In genomic region chr6:93416575-93417420, GRCh38 we compare ENCODE assay signal across 8 cellular contexts. TPM values are rescaled to one million over a fixed set of nuclear protein-coding genes. Genes with fewer than 3 reads are reported as not detected.
DNase-seq lines count a peak whose midpoint lies in the region; ATAC-seq and TF ChIP-seq lines count a peak whose summit lies in the region.

No MANE protein-coding gene starts in this region.

- ATAC-seq in lower lobe of right lung, result peak in 1 of 2 donors; percentile 11

- H3K36me3 ChIP-seq in lower lobe of right lung (no peaks in the 10 kb centered on the region), thymus (ENCODE audit: control insufficient read depth, insufficient read depth) (no peaks in the 10 kb centered on the region)

- DNase-seq in H4 (ENCODE audit: low spot score), result peak; percentile 18
- peak; percentile 68 for DNase-seq in NCI-H2227 (lab: John Stamatoyannopoulos, UW; ENCODE audit: unreplicated experiment)
- DNase-seq in cerebellar cortex (ENCODE audit: low spot score), result peak; percentile 65
- DNase-seq in lower lobe of right lung, result peak; percentile 44
- no peak for DNase-seq in NOMO-1 (lab: John Stamatoyannopoulos, UW; ENCODE audit: unreplicated experiment in 2 of 2)
- DNase-seq in OCI-M1 (lab: John Stamatoyannopoulos, UW), result no peak
- no peak for DNase-seq in stimulated activated CD4-positive, alpha-beta T cell treated with anti-CD3 and anti-CD28 coated beads, Interleukin-4, amount 100 ng/mL, for 1 hour

- peaks cover 33% of the 10 kb centered on the region for H3K4me1 ChIP-seq in lower lobe of right lung
- peaks cover 2% of the 10 kb centered on the region for H3K4me1 ChIP-seq in thymus (ENCODE audit: control insufficient read depth, insufficient read depth, low read length)

- 2% methylated on average over 76 of the region's 76 CpGs for WGBS in thymus

- no peak overlapping the region for H3K27ac ChIP-seq in lower lobe of right lung
- no peak overlapping the region for H3K27ac ChIP-seq in thymus (ENCODE audit: low read depth)

- no peaks in the 10 kb centered on the region for H3K9me3 ChIP-seq in lower lobe of right lung
- H3K9me3 ChIP-seq in thymus (ENCODE audit: control insufficient read depth), result no peaks in the 10 kb centered on the region

- H3K27me3 ChIP-seq in lower lobe of right lung (ENCODE audit: low read depth), result peaks cover 74% of the 10 kb centered on the region
- H3K27me3 ChIP-seq in thymus (ENCODE audit: control insufficient read depth, insufficient read depth), result peaks cover 40% of the 10 kb centered on the region

- H3K4me3 ChIP-seq in lower lobe of right lung (peak overlapping the region; percentile 58), thymus (ENCODE audit: low read length) (peak overlapping the region; percentile 24)

- no peak for TF ChIP-seq CTCF in lower lobe of right lung (IDR thresholded peaks at IDR 0.05)

- intact Hi-C loops in lower lobe of right lung (cut with DNase I), result no loop called here

RNA-seq across cellular contexts. Expression of gene EPHA7, which starts 2.6 kb away (rescaled TPM):
- 1.7 and 5.6 TPM in 2 replicates for total RNA-seq in H4 (2014; rRNA removed; shearing (Covaris generic))
- 0.86 TPM for total RNA-seq in lower lobe of right lung
- polyA plus RNA-seq in thymus, result 0.39 TPM

Comparison
In these comparisons a context has a peak if more than half of its experiments do, and no peak if none do; other contexts are left out.
1. DNase-seq: peak in H4 (single experiment), NCI-H2227 (single experiment), cerebellar cortex (single experiment) and lower lobe of right lung (single experiment); none in NOMO-1 (0 of 2), OCI-M1 (single experiment) and stimulated activated CD4-positive, alpha-beta T cell treated with anti-CD3 and anti-CD28 coated beads, Interleukin-4, amount 100 ng/mL, for 1 hour (single experiment).